Comparison of ENCODE assay signal across 10 cellular contexts in the genomic region with DNA sequence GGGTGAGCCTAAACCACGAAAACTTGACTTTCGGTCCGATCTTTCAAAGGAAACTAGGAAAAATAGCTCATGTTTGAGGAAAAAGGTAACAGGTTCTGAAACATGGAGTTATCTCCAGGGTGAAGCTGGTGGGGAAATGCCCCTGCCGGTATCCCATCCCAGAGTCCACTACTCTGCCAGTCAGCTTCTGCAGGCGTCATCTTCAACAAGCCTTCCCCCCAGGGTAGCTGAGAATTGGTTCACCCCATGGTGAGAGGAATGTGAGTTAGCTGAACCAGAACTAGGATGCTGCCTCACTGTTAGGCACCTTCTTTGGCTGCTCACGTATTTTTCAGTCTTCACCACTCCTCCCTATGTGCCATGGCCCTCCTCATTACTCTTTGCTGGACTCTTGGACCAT. TPM values are rescaled to one million over a fixed set of nuclear protein-coding genes. Genes with fewer than 3 reads are reported as not detected.
DNase-seq lines count a peak whose midpoint lies in the region; ATAC-seq and TF ChIP-seq lines count a peak whose summit lies in the region.
"Had no signal": no experiment of that assay in that cellular context is flagged by ENCODE, and none has a peak within 500 bp of the region (broad histone marks: within the 10 kb centered on the region; RNA-seq: fewer than 3 reads in every experiment).

No MANE protein-coding gene starts in this region.

- intact Hi-C loops in ovary (cut with DNase I), result loop anchor here in 2 of 4 donors (5.0 kb wide), 1 partner anchor 60 kb away; no protein-coding TSS in a partner anchor
- intact Hi-C loops in stomach (cut with DNase I; ENCODE audit: low total_unique reads), result no loop called here

- ATAC-seq in effector memory CD8-positive, alpha-beta T cell (replicated peaks), result no peak

- no peaks in the 10 kb centered on the region for H4K20me1 ChIP-seq in OCI-LY1 (ENCODE audit: insufficient read depth, low read length)

- DNase-seq in NCI-H2227 (lab: John Stamatoyannopoulos, UW; ENCODE audit: unreplicated experiment), result peak; percentile 36
- no peak for DNase-seq in NCI-H2227 treated with DMSO at 0.1 percent for 48 hours (lab: John Stamatoyannopoulos, UW)
- DNase-seq in effector memory CD8-positive, alpha-beta T cell, result no peak
- DNase-seq in ovary, result no peak
- no peak for DNase-seq in stimulated activated CD4-positive, alpha-beta T cell treated with anti-CD3 and anti-CD28 coated beads, Interleukin-15, amount 100 ng/mL, for 24 hours
- DNase-seq in stomach, result no peak
- no peak for DNase-seq in CD1c-positive myeloid dendritic cell (ENCODE audit: extremely low spot score)
- DNase-seq: activated CD8-positive, alpha-beta memory T cell treated with anti-CD3 and anti-CD28 coated beads for 24 hours; NCI-H2171 had no signal

- H3K4me1 Mint-ChIP-seq in effector memory CD8-positive, alpha-beta T cell (ENCODE audit: low read depth in 2 of 2), result peaks cover 45 to 49% of the 10 kb centered on the region in 2 donors

- TF ChIP-seq CTCF in OCI-LY1 (IDR thresholded peaks at IDR 0.05; ENCODE audit: low read length) (no peak), ovary (IDR thresholded peaks at IDR 0.05) (no peak), stomach (IDR thresholded peaks at IDR 0.05) (no peak)

- peak overlapping the region; percentile 94 to 96 for H3K4me3 Mint-ChIP-seq in effector memory CD8-positive, alpha-beta T cell

- H3K4me2 ChIP-seq in OCI-LY1 (ENCODE audit: low read length), result peak overlapping the region; percentile 97

- H3K36me3 Mint-ChIP-seq in effector memory CD8-positive, alpha-beta T cell (ENCODE audit: insufficient read depth), result peaks cover 14% of the 10 kb centered on the region

- H3K4me3 ChIP-seq in OCI-LY1 (ENCODE audit: low read depth, low read length, poor library complexity, severe bottlenecking), result peak overlapping the region; percentile 98
- H3K4me3 ChIP-seq in ovary, result peak overlapping the region; percentile 59
- peak overlapping the region in 1 of 4 donors; percentile 99 for H3K4me3 ChIP-seq in stomach

- 71 to 82% (median 73%) methylated on average over 6 of the region's 6 CpGs for WGBS in ovary, 3 donors
- 83 to 89% (median 88%) methylated on average over 6 of the region's 6 CpGs for WGBS in stomach, 5 donors

- no peak overlapping the region for H2AFZ ChIP-seq in OCI-LY1 (ENCODE audit: low read length)

- H3K36me3 ChIP-seq in OCI-LY1 (ENCODE audit: insufficient read depth, low read length) (no peaks in the 10 kb centered on the region; the same call in 1 of the 2 replicates), ovary (no peaks in the 10 kb centered on the region), stomach (no peaks in the 10 kb centered on the region)

- no peaks in the 10 kb centered on the region for H3K9me3 Mint-ChIP-seq in effector memory CD8-positive, alpha-beta T cell

- H3K27ac ChIP-seq in OCI-LY1 (ENCODE audit: low read depth, low read length, poor library complexity, severe bottlenecking), result no peak overlapping the region
- no peak overlapping the region for H3K27ac ChIP-seq in ovary
- no peak overlapping the region for H3K27ac ChIP-seq in stomach

- peaks cover 40% of the 10 kb centered on the region for H3K4me1 ChIP-seq in OCI-LY1 (ENCODE audit: insufficient read depth, low read length, severe bottlenecking)
- H3K4me1 ChIP-seq in ovary (ENCODE audit: insufficient read depth), result peaks cover 9% of the 10 kb centered on the region
- H3K4me1 ChIP-seq in stomach, result peaks cover 25 to 53% (median 43%) of the 10 kb centered on the region in 4 donors

- H3K27me3 Mint-ChIP-seq in effector memory CD8-positive, alpha-beta T cell, result no peaks in the 10 kb centered on the region

- no peaks in the 10 kb centered on the region for H3F3A ChIP-seq in OCI-LY1 (ENCODE audit: insufficient read depth, low read length)

- no peak for TF ChIP-seq POLR2A in ovary (IDR thresholded peaks at IDR 0.05)
- TF ChIP-seq POLR2A in stomach (IDR thresholded peaks at IDR 0.05), result no peak

- H3K9ac ChIP-seq in OCI-LY1 (ENCODE audit: low read length), result peak overlapping the region; percentile 83; the same call in 1 of the 2 replicates

- H3K79me2 ChIP-seq in OCI-LY1 (ENCODE audit: insufficient read depth, low read length), result peaks cover 33% of the 10 kb centered on the region

- H3K27me3 ChIP-seq in OCI-LY1 (ENCODE audit: insufficient read depth, low read length) (no peaks in the 10 kb centered on the region), ovary (no peaks in the 10 kb centered on the region), stomach (no peaks in the 10 kb centered on the region)

- no peaks in the 10 kb centered on the region for H3K9me2 ChIP-seq in OCI-LY1 (ENCODE audit: low read depth, low read length)

- peak overlapping the region in 1 of 2 donors; percentile 72 for H3K27ac Mint-ChIP-seq in effector memory CD8-positive, alpha-beta T cell

- TF ChIP-seq EP300 in ovary (IDR thresholded peaks at IDR 0.05) (no peak), stomach (IDR thresholded peaks at IDR 0.05) (no peak)

- H3K9me3 ChIP-seq in OCI-LY1 (ENCODE audit: low read length), result no peaks in the 10 kb centered on the region
- H3K9me3 ChIP-seq in ovary, result no peaks in the 10 kb centered on the region
- H3K9me3 ChIP-seq in stomach, result no peaks in the 10 kb centered on the region

RNA-seq across cellular contexts. Expression of a gene that starts 1.1 kb away (rescaled TPM):
- total RNA-seq in ovary (1 to 10 TPM; 2.5 to 4.7 (median 3.4) TPM), stomach (10 to 100 TPM in 2 of 5 donors, 1 to 10 TPM in 2, not detected in 1; 2.0 to 24.1 (median 8.7) TPM)
- polyA plus RNA-seq in ovary (1 to 10 TPM; 2.1 to 6.0 TPM), stomach (under 1 TPM; 0.15 to 0.95 (median 0.50) TPM)

RNA-seq across cellular contexts. Expression of a gene that starts 1.3 kb away (rescaled TPM):
- total RNA-seq in ovary (10 to 100 TPM; 30.6 to 55.6 (median 47.3) TPM), stomach (10 to 100 TPM; 10.7 to 74.0 (median 20.6) TPM)
- polyA plus RNA-seq in ovary (10 to 100 TPM; 23.8 to 41.6 TPM), stomach (10 to 100 TPM; 11.8 to 41.5 (median 29.8) TPM)
